ENCODE assay signal across 23 cellular contexts in genomic region chr3:191366675-191367074, GRCh38. TPM values are rescaled to one million over a fixed set of nuclear protein-coding genes. Genes with fewer than 3 reads are reported as not detected.
DNase-seq lines count a peak whose midpoint lies in the region; ATAC-seq, FAIRE-seq and TF ChIP-seq lines count a peak whose summit lies in the region.
"Had no signal": no experiment of that assay in that cellular context is flagged by ENCODE, and none has a peak within 500 bp of the region (broad histone marks: within the 10 kb centered on the region; RNA-seq: fewer than 3 reads in every experiment).

No MANE protein-coding gene starts in this region.

- H3K27me3 Mint-ChIP-seq in endothelial cell (ENCODE audit: unreplicated experiment): peaks cover 3% of the 10 kb centered on the region
- H3K27me3 Mint-ChIP-seq: activated naive CD4-positive, alpha-beta T cell treated with anti-CD3 and anti-CD28 coated beads, Interleukin-2, amount 50 U/mL, for 24 hours; activated T-cell treated with anti-CD3 and anti-CD28 coated beads, Interleukin-2, amount 50 U/mL, for 24 hours had no signal

- H3K27ac Mint-ChIP-seq in endothelial cell (ENCODE audit: unreplicated experiment): peak overlapping the region; percentile 10
- H3K27ac Mint-ChIP-seq: activated naive CD4-positive, alpha-beta T cell treated with anti-CD3 and anti-CD28 coated beads, Interleukin-2, amount 50 U/mL, for 24 hours; activated T-cell treated with anti-CD3 and anti-CD28 coated beads, Interleukin-2, amount 50 U/mL, for 24 hours had no signal

- no TSS peak for BruUV-seq in PC-3 (replicated peaks; lab: Mats Ljungman, UMichigan)

- H3K9me3 ChIP-seq in PC-3 (ENCODE audit: low read length): no peaks in the 10 kb centered on the region
- no peaks in the 10 kb centered on the region for H3K9me3 ChIP-seq in gastrocnemius medialis
- H3K9me3 ChIP-seq: BE2C, suprapubic skin had no signal

- no peaks in the 10 kb centered on the region for H3K9me2 ChIP-seq in PC-3 (replicated peaks; ENCODE audit: low read length)

- no peak overlapping the region for H3K4me2 ChIP-seq in PC-3 (ENCODE audit: low read length)

- H3K4me3 ChIP-seq in PC-3 (ENCODE audit: low read length) (no peak overlapping the region), gastrocnemius medialis (no peak overlapping the region), foreskin fibroblast (ENCODE audit: low read depth in 1 of 2, low read length in 2 of 2) (no peak overlapping the region)
- H3K4me3 ChIP-seq: suprapubic skin had no signal

- H3K79me2 ChIP-seq in PC-3 (ENCODE audit: low read length): no peaks in the 10 kb centered on the region

- H3F3A ChIP-seq in PC-3 (ENCODE audit: low read length, unreplicated experiment): no peaks in the 10 kb centered on the region

- H3K9me3 Mint-ChIP-seq in endothelial cell (ENCODE audit: unreplicated experiment): no peaks in the 10 kb centered on the region
- H3K9me3 Mint-ChIP-seq: activated naive CD4-positive, alpha-beta T cell treated with anti-CD3 and anti-CD28 coated beads, Interleukin-2, amount 50 U/mL, for 24 hours; activated T-cell treated with anti-CD3 and anti-CD28 coated beads, Interleukin-2, amount 50 U/mL, for 24 hours; H9 had no signal

- in situ Hi-C loops in gastrocnemius medialis (cut with MboI; ENCODE audit: low sequenced_read_pairs in 4 of 4): no loop called here

- no peak for TF ChIP-seq POLR2A in gastrocnemius medialis (IDR thresholded peaks at IDR 0.05)

- H3K27ac ChIP-seq in PC-3 (ENCODE audit: low read length): no peak overlapping the region
- H3K27ac ChIP-seq in gastrocnemius medialis: peak overlapping the region in 3 of 4 donors; percentile 14 to 48 (median 30)
- H3K27ac ChIP-seq: suprapubic skin had no signal

- no peak overlapping the region for H3K9ac ChIP-seq in PC-3 (ENCODE audit: low read length)

- TF ChIP-seq CTCF in PC-3 (conservative IDR thresholded peaks at IDR 0.05; ENCODE audit: low read depth, low read length) (no peak), endothelial cell (IDR thresholded peaks at IDR 0.05; ENCODE audit: unreplicated experiment) (no peak), gastrocnemius medialis (IDR thresholded peaks at IDR 0.05 in 4 of 5, conservative IDR thresholded peaks at IDR 0.05 in 1 of 5) (no peak), foreskin fibroblast (IDR thresholded peaks at IDR 0.05; ENCODE audit: low read depth, low read length) (no peak)

- no peaks in the 10 kb centered on the region for H4K20me1 ChIP-seq in PC-3 (ENCODE audit: low read length)

- DNase-seq in PC-3 (no peak), endothelial cell (ENCODE audit: low spot score) (no peak), gastrocnemius medialis (no peak), cortex of kidney (lab: John Stamatoyannopoulos, UW) (no peak), foreskin fibroblast (no peak)
- DNase-seq: activated CD4-positive, alpha-beta T cell treated with anti-CD3 and anti-CD28 coated beads, Interleukin-2, amount 50 U/mL, for 4 hours; activated T-cell treated with anti-CD3 and anti-CD28 coated beads, Interleukin-2, amount 50 U/mL, for 24 hours; BE2C; effector CD4-positive, alpha-beta T cell; H9; Karpas-422; left colon; NCI-H1417 treated with DMSO at 0.1 percent for 48 hours; NCI-H2171; NCI-H748 treated with DMSO at 0.1 percent for 48 hours; stimulated activated CD4-positive, alpha-beta T cell treated with anti-CD3 and anti-CD28 coated beads, Interleukin-4, amount 100 ng/mL, for 1 hour; SW 1271 had no signal

- H3K27me3 ChIP-seq in PC-3 (ENCODE audit: low read length) (no peaks in the 10 kb centered on the region), gastrocnemius medialis (no peaks in the 10 kb centered on the region)
- H3K27me3 ChIP-seq: BE2C, suprapubic skin had no signal

- peaks cover 29% of the 10 kb centered on the region for H3K36me3 ChIP-seq in PC-3 (ENCODE audit: low read depth, low read length)
- H3K36me3 ChIP-seq in gastrocnemius medialis: peaks cover 0 to 41% of the 10 kb centered on the region in 2 donors

- POLR2A ChIA-PET in PC-3 (lab: Charles Lee; ENCODE audit: unreplicated experiment): interaction anchor here (0.6 kb wide), 2 partner anchors 11 to 17 kb away, joined by 3 to 6 read pairs; no protein-coding TSS in a partner anchor

- H3K4me1 ChIP-seq in PC-3 (ENCODE audit: insufficient read depth, low read length) (peaks cover 7% of the 10 kb centered on the region; the same call in 1 of the 2 replicates), gastrocnemius medialis (no peaks in the 10 kb centered on the region)

- intact Hi-C loops in PC-3 (cut with micrococcal nuclease) (no loop called here), gastrocnemius medialis (cut with DNase I; ENCODE audit: low total_unique reads) (no loop called here)

- H3K36me3 Mint-ChIP-seq in endothelial cell (ENCODE audit: low read depth, unreplicated experiment): peaks cover 20% of the 10 kb centered on the region
- H3K36me3 Mint-ChIP-seq: activated naive CD4-positive, alpha-beta T cell treated with anti-CD3 and anti-CD28 coated beads, Interleukin-2, amount 50 U/mL, for 24 hours had no signal

- no peak overlapping the region for H3K4me3 Mint-ChIP-seq in endothelial cell (ENCODE audit: unreplicated experiment)
- H3K4me3 Mint-ChIP-seq: activated naive CD4-positive, alpha-beta T cell treated with anti-CD3 and anti-CD28 coated beads, Interleukin-2, amount 50 U/mL, for 24 hours; activated T-cell treated with anti-CD3 and anti-CD28 coated beads, Interleukin-2, amount 50 U/mL, for 24 hours; H9 had no signal

- FAIRE-seq in G401.6 (lab: Jason Lieb, UNC): peak; percentile 19
- FAIRE-seq: bronchial epithelial cell had no signal

- peak; percentile 40; the same call in 1 of the 2 replicates for ATAC-seq in PC-3
- peak; percentile 53 to 58 for ATAC-seq in gastrocnemius medialis
- ATAC-seq in GM18511 (IDR thresholded peaks at IDR 0.05; ENCODE audit: unreplicated experiment): no peak
- ATAC-seq: left colon, Panc1 had no signal

- CTCF ChIA-PET in PC-3 (lab: Charles Lee): no interaction called here

- no peak overlapping the region for H2AFZ ChIP-seq in PC-3 (ENCODE audit: low read length)

- peaks cover 34% of the 10 kb centered on the region for H3K4me1 Mint-ChIP-seq in endothelial cell (ENCODE audit: unreplicated experiment)
- H3K4me1 Mint-ChIP-seq: activated naive CD4-positive, alpha-beta T cell treated with anti-CD3 and anti-CD28 coated beads, Interleukin-2, amount 50 U/mL, for 24 hours had no signal

RNA-seq across cellular contexts. Expression of gene UTS2B, which starts 36.3 kb away (rescaled TPM):
- total RNA-seq in PC-3 (2014; rRNA removed): 1.2 TPM in 1 of 2 replicates, not detected in the other
- total RNA-seq in endothelial cell (ENCODE audit: unreplicated experiment): not detected
- not detected for total RNA-seq in gastrocnemius medialis
- total RNA-seq: bronchial epithelial cell, left colon had no signal

RNA-seq across cellular contexts. Expression of gene CCDC50, which starts 37.5 kb away (rescaled TPM):
- total RNA-seq in PC-3 (2014; rRNA removed) (68.4 and 80.9 TPM in 2 replicates), endothelial cell (ENCODE audit: unreplicated experiment) (63.5 TPM), gastrocnemius medialis (10 to 100 TPM; 45.0 to 69.9 (median 64.2) TPM)
